ENCODE assay signal across 35 cellular contexts in genomic region chr2:104472076-104472475, GRCh38.
"Had no signal": no experiment of that assay in that cellular context is flagged by ENCODE, and none has a peak within 500 bp of the region (broad histone marks: within the 10 kb centered on the region; RNA-seq: fewer than 3 reads in every experiment).

No MANE protein-coding gene starts in this region.

- H3K4me2 ChIP-seq: SK-N-SH had no signal

- ATAC-seq: activated CD4-positive, alpha-beta T cell treated with anti-CD3 and anti-CD28 coated beads for 36 hours; activated CD4-positive, CD25-positive, alpha-beta regulatory T cell treated with anti-CD3 and anti-CD28 coated beads, Interleukin-2, amount 50 U/mL, for 24 hours; activated CD8-positive, alpha-beta T cell treated with anti-CD3 and anti-CD28 coated beads, Interleukin-2, amount 10 ng/mL, durations not matched to agents 7 days and 5 days; body of pancreas; PC-3 had no signal

- H3K36me3 Mint-ChIP-seq: activated naive CD4-positive, alpha-beta T cell treated with anti-CD3 and anti-CD28 coated beads, Interleukin-2, amount 50 U/mL, for 24 hours; activated naive CD8-positive, alpha-beta T cell treated with anti-CD3 and anti-CD28 coated beads, Interleukin-2, amount 10 ng/mL, durations not matched to agents 7 days and 5 days had no signal

- H3K4me3 Mint-ChIP-seq: activated CD4-positive, alpha-beta T cell treated with anti-CD3 and anti-CD28 coated beads for 36 hours; activated CD4-positive, alpha-beta T cell treated with anti-CD3 and anti-CD28 coated beads, Interleukin-2, amount 10 ng/mL, durations not matched to agents 7 days and 5 days; activated CD8-positive, alpha-beta T cell treated with anti-CD3 and anti-CD28 coated beads, Interleukin-2, amount 10 ng/mL, durations not matched to agents 7 days and 5 days; activated naive CD4-positive, alpha-beta T cell treated with anti-CD3 and anti-CD28 coated beads, Interleukin-2, amount 50 U/mL, for 24 hours; activated naive CD8-positive, alpha-beta T cell treated with anti-CD3 and anti-CD28 coated beads, Interleukin-2, amount 10 ng/mL, durations not matched to agents 7 days and 5 days; activated T-cell treated with anti-CD3 and anti-CD28 coated beads, Interleukin-2, amount 50 U/mL, for 24 hours; T-helper 1 cell treated with Interleukin-12 subunit alpha and Interleukin-12 subunit beta and Interleukin-4 antibody, amounts not matched to agents 30 μg/mL and 1 μg/mL, for 36 hours; T-helper 2 cell treated with Interferon-gamma antibody and Interleukin-4, amounts not matched to agents 5 μg/mL and 100 μg/mL, for 36 hours had no signal

- H3K4me1 Mint-ChIP-seq: activated CD4-positive, alpha-beta T cell treated with anti-CD3 and anti-CD28 coated beads for 36 hours; activated CD4-positive, alpha-beta T cell treated with anti-CD3 and anti-CD28 coated beads, Interleukin-2, amount 10 ng/mL, durations not matched to agents 7 days and 5 days; activated naive CD4-positive, alpha-beta T cell treated with anti-CD3 and anti-CD28 coated beads, Interleukin-2, amount 50 U/mL, for 24 hours; activated naive CD8-positive, alpha-beta T cell treated with anti-CD3 and anti-CD28 coated beads, Interleukin-2, amount 10 ng/mL, durations not matched to agents 7 days and 5 days had no signal

- H3K36me3 ChIP-seq: MG63, Peyer's patch, SJSA1 had no signal

- H3K4me3 ChIP-seq: body of pancreas, MG63, Peyer's patch, SJSA1 had no signal

- H3K9me3 Mint-ChIP-seq: activated CD4-positive, alpha-beta T cell treated with anti-CD3 and anti-CD28 coated beads, Interleukin-2, amount 10 ng/mL, durations not matched to agents 7 days and 5 days; activated naive CD4-positive, alpha-beta T cell treated with anti-CD3 and anti-CD28 coated beads, Interleukin-2, amount 50 U/mL, for 24 hours; activated naive CD8-positive, alpha-beta T cell treated with anti-CD3 and anti-CD28 coated beads, Interleukin-2, amount 10 ng/mL, durations not matched to agents 7 days and 5 days; activated T-cell treated with anti-CD3 and anti-CD28 coated beads, Interleukin-2, amount 50 U/mL, for 24 hours; activated T-helper 2 cell treated with anti-CD3 and anti-CD28 coated beads, Interferon-gamma antibody, Interleukin-2, Interleukin-4, amounts not matched to agents 10 μg/mL and 5 μg/mL and 100 μg/mL, durations not matched to agents 14 hours and 24 hours and 36 hours; T-helper 1 cell treated with Interleukin-12 subunit alpha and Interleukin-12 subunit beta and Interleukin-4 antibody, amounts not matched to agents 30 μg/mL and 1 μg/mL, for 36 hours; T-helper 2 cell treated with Interferon-gamma antibody and Interleukin-4, amounts not matched to agents 5 μg/mL and 100 μg/mL, for 36 hours had no signal

- H3K9ac ChIP-seq: SK-N-SH had no signal

- DNase-seq: activated CD4-positive, alpha-beta T cell treated with anti-CD3 and anti-CD28 coated beads for 36 hours; activated CD4-positive, alpha-beta T cell treated with anti-CD3 and anti-CD28 coated beads, Interleukin-2, amount 10 ng/mL, durations not matched to agents 7 days and 5 days; activated CD4-positive, alpha-beta T cell treated with anti-CD3 and anti-CD28 coated beads, Interleukin-2, amount 50 U/mL, for 48 hours; activated CD8-positive, alpha-beta T cell treated with anti-CD3 and anti-CD28 coated beads, Interleukin-2, amount 10 ng/mL, durations not matched to agents 7 days and 5 days; activated gamma-delta T cell; activated naive CD4-positive, alpha-beta T cell treated with Interleukin-2 at 50 U/mL for 16 hours; activated naive CD8-positive, alpha-beta T cell treated with anti-CD3 and anti-CD28 coated beads, Interleukin-2, amount 10 ng/mL, durations not matched to agents 7 days and 5 days; activated T-cell treated with anti-CD3 and anti-CD28 coated beads, Interleukin-2, amount 50 U/mL, for 24 hours; amygdala; body of pancreas; caudate nucleus; Karpas-422; MG63; NCI-H1048; NCI-H1105 treated with DMSO at 0.1 percent for 48 hours; NCI-H1436; NCI-H1694; NCI-H1930; NCI-H2081 treated with DMSO at 0.1 percent for 48 hours; NCI-H2171; NCI-H510A; NCI-H526; NCI-H748 treated with DMSO at 0.1 percent for 48 hours; NK-92 treated with Interleukin-12 subunit alpha and Interleukin-12 subunit beta, amount 100 ng/mL, for 24 hours; PC-3; Peyer's patch; RPMI8226; SHP77 treated with DMSO at 0.1 percent for 48 hours; SK-N-SH had no signal

- H3K9me2 ChIP-seq: SK-N-SH had no signal

- H3K27me3 ChIP-seq: body of pancreas, MG63, Peyer's patch, SJSA1 had no signal

- H3K27me3 Mint-ChIP-seq: activated CD4-positive, alpha-beta T cell treated with anti-CD3 and anti-CD28 coated beads, Interleukin-2, amount 10 ng/mL, durations not matched to agents 7 days and 5 days had no signal

- H3K4me1 ChIP-seq: body of pancreas, SJSA1 had no signal

- H3K27ac Mint-ChIP-seq: activated CD4-positive, alpha-beta T cell treated with anti-CD3 and anti-CD28 coated beads for 36 hours; activated CD4-positive, alpha-beta T cell treated with anti-CD3 and anti-CD28 coated beads, Interleukin-2, amount 10 ng/mL, durations not matched to agents 7 days and 5 days; activated CD8-positive, alpha-beta T cell treated with anti-CD3 and anti-CD28 coated beads, Interleukin-2, amount 10 ng/mL, durations not matched to agents 7 days and 5 days; activated naive CD4-positive, alpha-beta T cell treated with anti-CD3 and anti-CD28 coated beads, Interleukin-2, amount 50 U/mL, for 24 hours; activated naive CD8-positive, alpha-beta T cell treated with anti-CD3 and anti-CD28 coated beads, Interleukin-2, amount 10 ng/mL, durations not matched to agents 7 days and 5 days; activated T-cell treated with anti-CD3 and anti-CD28 coated beads, Interleukin-2, amount 50 U/mL, for 24 hours; activated T-helper 2 cell treated with anti-CD3 and anti-CD28 coated beads, Interferon-gamma antibody, Interleukin-2, Interleukin-4, amounts not matched to agents 10 μg/mL and 5 μg/mL and 100 μg/mL, durations not matched to agents 14 hours and 24 hours and 36 hours; T-helper 1 cell treated with Interleukin-12 subunit alpha and Interleukin-12 subunit beta and Interleukin-4 antibody, amounts not matched to agents 30 μg/mL and 1 μg/mL, for 36 hours; T-helper 2 cell treated with Interferon-gamma antibody and Interleukin-4, amounts not matched to agents 5 μg/mL and 100 μg/mL, for 36 hours had no signal

- H3K27ac ChIP-seq: body of pancreas, Peyer's patch, SJSA1 had no signal

- H3K9me3 ChIP-seq: body of pancreas, MG63, Peyer's patch, SJSA1, SK-N-SH had no signal
